In genomic region chr2:70978388-70979357, GRCh38 we compare ENCODE assay signal across 8 cellular contexts. TPM values are rescaled to one million over a fixed set of nuclear protein-coding genes. Genes with fewer than 3 reads are reported as not detected.
DNase-seq lines count a peak whose midpoint lies in the region; ATAC-seq and TF ChIP-seq lines count a peak whose summit lies in the region.

Gene ANKRD53 (plus strand): TSS chr2:70978630. CDS start chr2:70978646, 16 bp downstream.

- DNase-seq in G401 (ENCODE audit: low spot score) = peak; percentile 29
- DNase-seq in NCI-H1105 (lab: John Stamatoyannopoulos, UW) = peak; percentile 15
- DNase-seq in astrocyte of the cerebellum (ENCODE audit: low read depth) = no peak
- no peak for DNase-seq in skeletal muscle cell (ENCODE audit: low read depth)
- DNase-seq in activated CD4-positive, CD25-positive, alpha-beta regulatory T cell (lab: John Stamatoyannopoulos, UW) = no peak
- no peak for DNase-seq in LoVo (ENCODE audit: low spot score)

- peak within 1 kb of the TSS; percentile 21 for H3K9ac ChIP-seq in iPS-18a (ENCODE audit: low read length)

- peaks cover 25% of the 10 kb centered on the region for H3K27me3 ChIP-seq in iPS-18a (ENCODE audit: control insufficient read depth, insufficient read depth, low read length)

- H3K9me3 ChIP-seq in iPS-18a (ENCODE audit: control insufficient read depth, low read depth, low read length) = no peaks in the 10 kb centered on the region

- H3K36me3 ChIP-seq in iPS-18a (ENCODE audit: control insufficient read depth, low read depth, low read length) = no peaks in the 10 kb centered on the region

- H3K4me3 ChIP-seq in astrocyte of the cerebellum (ENCODE audit: low read depth, low read length) = peak within 1 kb of the TSS; percentile 49
- H3K4me3 ChIP-seq in iPS-18a (ENCODE audit: low read length) = peak within 1 kb of the TSS; percentile 75
- H3K4me3 ChIP-seq in skeletal muscle cell (ENCODE audit: low read depth, low read length) = peak within 1 kb of the TSS; percentile 52

- H3K4me1 ChIP-seq in iPS-18a (ENCODE audit: control insufficient read depth, low read depth, low read length) = peaks cover 11% of the 10 kb centered on the region

- TF ChIP-seq CTCF in astrocyte of the cerebellum (IDR thresholded peaks at IDR 0.05; ENCODE audit: low read depth, low read length, missing control alignments) = no peak

- in situ Hi-C loops in G401 (cut with HindIII; ENCODE audit: low sequenced_read_pairs) = no loop called here
- in situ Hi-C loops in astrocyte of the cerebellum (cut with HindIII; ENCODE audit: low sequenced_read_pairs) = no loop called here

- H3K27ac ChIP-seq in iPS-18a (ENCODE audit: low read length) = no peak within 1 kb of the TSS

- no peak for ATAC-seq in GM18498 (IDR thresholded peaks at IDR 0.05; ENCODE audit: unreplicated experiment)

RNA-seq across cellular contexts. Expression of gene ANKRD53, which starts in this region (rescaled TPM):
- total RNA-seq in G401 (2014; rRNA removed; shearing (Covaris generic)) = 0.54 TPM in 1 of 2 replicates, not detected in the other

Comparison
In these comparisons a context has a peak if more than half of its experiments do, and no peak if none do; other contexts are left out.
1. Peak in DNase-seq in G401; RNA of the gene not detected or under 1 TPM.